In genomic region chr16:860891-861290, GRCh38 we compare ENCODE assay signal across 13 cellular contexts.
DNase-seq lines count a peak whose midpoint lies in the region; ATAC-seq and TF ChIP-seq lines count a peak whose summit lies in the region.
"Had no signal": no experiment of that assay in that cellular context is flagged by ENCODE, and none has a peak within 500 bp of the region (broad histone marks: within the 10 kb centered on the region; RNA-seq: fewer than 3 reads in every experiment).

No MANE protein-coding gene starts in this region.

- no peaks in the 10 kb centered on the region for H3K27me3 Mint-ChIP-seq in neural crest cell (ENCODE audit: low read depth)
- H3K27me3 Mint-ChIP-seq: CD4-positive, CD25-positive, alpha-beta regulatory T cell; IgD-negative memory B cell had no signal

- H3K27ac ChIP-seq in sigmoid colon: no peak overlapping the region
- H3K27ac ChIP-seq: BLaER1 treated with 17β-estradiol and CSF1 and Interleukin-3, amounts not matched to agents 10 nM and 100 nM had no signal

- H3K27ac Mint-ChIP-seq in neural crest cell (ENCODE audit: unreplicated experiment): no peak overlapping the region
- H3K27ac Mint-ChIP-seq: CD4-positive, CD25-positive, alpha-beta regulatory T cell; H9; IgD-negative memory B cell had no signal

- peak; percentile 6 for DNase-seq in left ventricle myocardium superior
- no peak for DNase-seq in left cardiac atrium
- no peak for DNase-seq in neural crest cell (ENCODE audit: low read depth, low spot score)
- DNase-seq in sigmoid colon: peak; percentile 21
- no peak for DNase-seq in DMS53 (lab: John Stamatoyannopoulos, UW)
- no peak for DNase-seq in SKM-1 treated with dmso at 0.1 percent for 144 hours (lab: John Stamatoyannopoulos, UW; ENCODE audit: unreplicated experiment)
- DNase-seq in NCI-H526 (lab: John Stamatoyannopoulos, UW): no peak
- DNase-seq: ACHN; CD4-positive, CD25-positive, alpha-beta regulatory T cell; GOT3; H9 had no signal

- H3K9me3 ChIP-seq in sigmoid colon: no peaks in the 10 kb centered on the region

- TF ChIP-seq POLR2A in sigmoid colon (IDR thresholded peaks at IDR 0.05): no peak

- peak overlapping the region; percentile 0 for H3K4me3 Mint-ChIP-seq in neural crest cell
- H3K4me3 Mint-ChIP-seq: CD4-positive, CD25-positive, alpha-beta regulatory T cell; H9; IgD-negative memory B cell had no signal

- TF ChIP-seq EP300 in sigmoid colon (IDR thresholded peaks at IDR 0.05): no peak

- ATAC-seq in left ventricle myocardium superior (no peak), left cardiac atrium (no peak)

- H3K9me3 Mint-ChIP-seq in neural crest cell: peaks cover 5% of the 10 kb centered on the region

- WGBS in sigmoid colon, 2 donors: 94 to 96% methylated on average over 10 of the region's 10 CpGs

- peaks cover 16% of the 10 kb centered on the region for H3K36me3 Mint-ChIP-seq in neural crest cell (ENCODE audit: low read depth)

- intact Hi-C loops in left ventricle myocardium superior (cut with micrococcal nuclease): no loop called here
- intact Hi-C loops in left cardiac atrium (cut with DNase I): no loop called here
- intact Hi-C loops in sigmoid colon (cut with DNase I): no loop called here

- no peak overlapping the region for H3K4me3 ChIP-seq in sigmoid colon
- H3K4me3 ChIP-seq: BLaER1 treated with 17β-estradiol and CSF1 and Interleukin-3, amounts not matched to agents 10 nM and 100 nM had no signal

- H3K4me1 ChIP-seq in sigmoid colon: no peaks in the 10 kb centered on the region

- no peaks in the 10 kb centered on the region for H3K36me3 ChIP-seq in sigmoid colon

- no peaks in the 10 kb centered on the region for H3K27me3 ChIP-seq in sigmoid colon
- H3K27me3 ChIP-seq: BLaER1 treated with 17β-estradiol and CSF1 and Interleukin-3, amounts not matched to agents 10 nM and 100 nM had no signal

- H3K4me1 Mint-ChIP-seq in neural crest cell: no peaks in the 10 kb centered on the region
- H3K4me1 Mint-ChIP-seq: H9 had no signal

- no peak for TF ChIP-seq CTCF in neural crest cell (conservative IDR thresholded peaks at IDR 0.05)
- no peak for TF ChIP-seq CTCF in sigmoid colon (IDR thresholded peaks at IDR 0.05)

Comparison
In these comparisons a context has a peak if more than half of its experiments do, and no peak if none do; other contexts are left out.
1. DNase-seq: peak in left ventricle myocardium superior (single experiment) and sigmoid colon (single experiment); none in left cardiac atrium (single experiment), neural crest cell (single experiment), DMS53 (single experiment), SKM-1 treated with dmso at 0.1 percent for 144 hours (single experiment) and NCI-H526 (0 of 2).